Comparison of ENCODE assay signal across 16 cellular contexts in genomic region chr3:142047021-142047369, GRCh38.
DNase-seq lines count a peak whose midpoint lies in the region; ATAC-seq, FAIRE-seq and TF ChIP-seq lines count a peak whose summit lies in the region.
"Had no signal": no experiment of that assay in that cellular context is flagged by ENCODE, and none has a peak within 500 bp of the region (broad histone marks: within the 10 kb centered on the region; RNA-seq: fewer than 3 reads in every experiment).

No MANE protein-coding gene starts in this region.

- H3K27me3 ChIP-seq in HL-60 (ENCODE audit: insufficient read depth, poor library complexity, severe bottlenecking): no peaks in the 10 kb centered on the region
- H3K27me3 ChIP-seq in Loucy (ENCODE audit: insufficient read depth, low read length, poor library complexity, severe bottlenecking): no peaks in the 10 kb centered on the region
- no peaks in the 10 kb centered on the region for H3K27me3 ChIP-seq in K562 (ENCODE audit: control insufficient read depth in 2 of 2, insufficient read depth in 2 of 2, low read length in 2 of 2)
- no peaks in the 10 kb centered on the region for H3K27me3 ChIP-seq in smooth muscle cell (ENCODE audit: low read depth)

- H3K9me3 Mint-ChIP-seq in activated T-helper 2 cell treated with anti-CD3 and anti-CD28 coated beads, Interferon-gamma antibody, Interleukin-2, Interleukin-4, amounts not matched to agents 10 μg/mL and 5 μg/mL and 100 μg/mL, durations not matched to agents 14 hours and 24 hours and 36 hours: no peaks in the 10 kb centered on the region
- H3K9me3 Mint-ChIP-seq: CD4-positive, alpha-beta memory T cell had no signal

- H3K4me1 ChIP-seq in Loucy (ENCODE audit: insufficient read depth, low read length, poor library complexity, severe bottlenecking) (peaks cover 23% of the 10 kb centered on the region), K562 (replicated peaks in 1 of 2; ENCODE audit: control insufficient read depth in 2 of 2, insufficient read depth in 2 of 2, low read length in 2 of 2) (peaks cover 20 to 23% of the 10 kb centered on the region in 2 experiments), smooth muscle cell (ENCODE audit: low read depth) (no peaks in the 10 kb centered on the region)
- H3K4me1 ChIP-seq: Caco-2 had no signal

- H3K4me3 ChIP-seq in HL-60 (replicated peaks; ENCODE audit: insufficient read depth, low read length) (no peak overlapping the region), Loucy (ENCODE audit: low read length, poor library complexity, severe bottlenecking) (peak overlapping the region; percentile 62), K562 (peak overlapping the region; percentile 24), smooth muscle cell (no peak overlapping the region)
- H3K4me3 ChIP-seq: GM23248 had no signal

- no peaks in the 10 kb centered on the region for H3K9me2 ChIP-seq in Loucy (replicated peaks; ENCODE audit: low read depth, low read length)

- H3K9me1 ChIP-seq in K562 (ENCODE audit: control insufficient read depth, insufficient read depth, low read length): no peaks in the 10 kb centered on the region

- H3K4me1 Mint-ChIP-seq in activated T-helper 2 cell treated with anti-CD3 and anti-CD28 coated beads, Interferon-gamma antibody, Interleukin-2, Interleukin-4, amounts not matched to agents 10 μg/mL and 5 μg/mL and 100 μg/mL, durations not matched to agents 14 hours and 24 hours and 36 hours (ENCODE audit: low read depth): no peaks in the 10 kb centered on the region
- H3K4me1 Mint-ChIP-seq: CD4-positive, alpha-beta memory T cell had no signal

- POLR2A ChIA-PET in K562 (lab: Yijun Ruan, JAX): interaction anchor here (0.7 to 1.9 kb wide), 7 partner anchors 10 to 74 kb away, joined by 3 to 12 read pairs (median 4); no protein-coding TSS in a partner anchor

- no peaks in the 10 kb centered on the region for H3K27me3 Mint-ChIP-seq in activated T-helper 2 cell treated with anti-CD3 and anti-CD28 coated beads, Interferon-gamma antibody, Interleukin-2, Interleukin-4, amounts not matched to agents 10 μg/mL and 5 μg/mL and 100 μg/mL, durations not matched to agents 14 hours and 24 hours and 36 hours (ENCODE audit: low read depth)
- H3K27me3 Mint-ChIP-seq: CD4-positive, alpha-beta memory T cell had no signal

- H3K9ac ChIP-seq in Loucy (ENCODE audit: low read depth, low read length, poor library complexity, severe bottlenecking) (peak overlapping the region; percentile 49), K562 (ENCODE audit: insufficient read depth in 1 of 2, low read depth in 2 of 2, low read length in 2 of 2) (peak overlapping the region in 1 of 2 experiments; percentile 66; a peak in 2 of 4 replicates), smooth muscle cell (ENCODE audit: low read depth) (no peak overlapping the region)
- H3K9ac ChIP-seq: GM23248 had no signal

- intact Hi-C loops in K562 (cut with micrococcal nuclease): no loop called here
- intact Hi-C loops in activated T-helper 2 cell treated with anti-CD3 and anti-CD28 coated beads, Interferon-gamma antibody, Interleukin-2, Interleukin-4, amounts not matched to agents 10 μg/mL and 5 μg/mL and 100 μg/mL, durations not matched to agents 14 hours and 24 hours and 36 hours (cut with micrococcal nuclease): no loop called here

- BruUV-seq in K562 (replicated peaks; lab: Mats Ljungman, UMichigan): no TSS peak

- H3F3A ChIP-seq in Loucy (ENCODE audit: low read depth) (no peaks in the 10 kb centered on the region; the same call in 1 of the 2 replicates), smooth muscle cell (ENCODE audit: low read depth) (no peaks in the 10 kb centered on the region)

- CTCF ChIA-PET in K562 (lab: Yijun Ruan, JAX; ENCODE audit: low intra/inter-chr PET ratio): no interaction called here

- no peak for TF ChIP-seq CTCF in HL-60 (IDR thresholded peaks at IDR 0.05; ENCODE audit: insufficient read depth, low read length)
- TF ChIP-seq CTCF in Loucy (conservative IDR thresholded peaks at IDR 0.05; ENCODE audit: low read length): no peak
- no peak for TF ChIP-seq CTCF in K562 (IDR thresholded peaks at IDR 0.05 in 2 of 3, conservative IDR thresholded peaks at IDR 0.05 in 1 of 3; ENCODE audit: insufficient read depth in 2 of 3, low read depth in 1 of 3, low read length in 3 of 3)
- TF ChIP-seq CTCF in smooth muscle cell (IDR thresholded peaks at IDR 0.05; ENCODE audit: borderline replicate concordance, insufficient read depth, poor library complexity, severe bottlenecking): no peak

- TF ChIP-seq EP300 in K562 (IDR thresholded peaks at IDR 0.05; ENCODE audit: low read length): no peak

- DNase-seq in HL-60 (ENCODE audit: low read depth in 1 of 2, low spot score in 1 of 2): no peak
- DNase-seq in K562 (ENCODE audit: extremely low read depth in 1 of 4, low spot score in 3 of 4): no peak
- no peak for DNase-seq in activated T-helper 2 cell treated with anti-CD3 and anti-CD28 coated beads, Interferon-gamma antibody, Interleukin-2, Interleukin-4, amounts not matched to agents 10 μg/mL and 5 μg/mL and 100 μg/mL, durations not matched to agents 14 hours and 24 hours and 36 hours (ENCODE audit: low spot score)
- DNase-seq in smooth muscle cell (lab: John Stamatoyannopoulos, UW; ENCODE audit: unreplicated experiment): no peak
- DNase-seq: C1 segment of cervical spinal cord; Caco-2; CD4-positive, alpha-beta memory T cell; DMS153; DND-41; GM23248; HCEC 1CT had no signal

- no peaks in the 10 kb centered on the region for H4K20me1 ChIP-seq in Loucy (ENCODE audit: insufficient read depth, low read length, poor library complexity, severe bottlenecking)
- H4K20me1 ChIP-seq in K562 (replicated peaks; ENCODE audit: control insufficient read depth, insufficient read depth, low read length): no peaks in the 10 kb centered on the region
- H4K20me1 ChIP-seq in smooth muscle cell (ENCODE audit: low read depth): no peaks in the 10 kb centered on the region

- no peak overlapping the region for H3K27ac Mint-ChIP-seq in activated T-helper 2 cell treated with anti-CD3 and anti-CD28 coated beads, Interferon-gamma antibody, Interleukin-2, Interleukin-4, amounts not matched to agents 10 μg/mL and 5 μg/mL and 100 μg/mL, durations not matched to agents 14 hours and 24 hours and 36 hours

- H3K27ac ChIP-seq in HL-60 (replicated peaks) (peak overlapping the region; percentile 63), K562 (ENCODE audit: extremely low read depth, low read depth, low read length) (peak overlapping the region; percentile 92), smooth muscle cell (ENCODE audit: low read depth) (no peak overlapping the region)
- H3K27ac ChIP-seq: GM23248 had no signal

- ATAC-seq in K562 (no peak; the same call in 2 of the 3 replicates), GM18520 (IDR thresholded peaks at IDR 0.05; ENCODE audit: unreplicated experiment) (no peak)

- H3K36me3 Mint-ChIP-seq in activated T-helper 2 cell treated with anti-CD3 and anti-CD28 coated beads, Interferon-gamma antibody, Interleukin-2, Interleukin-4, amounts not matched to agents 10 μg/mL and 5 μg/mL and 100 μg/mL, durations not matched to agents 14 hours and 24 hours and 36 hours (ENCODE audit: low read depth): no peaks in the 10 kb centered on the region

- in situ Hi-C loops in K562 (cut with MboI): no loop called here

- H3K36me3 ChIP-seq in Loucy (ENCODE audit: insufficient read depth, low read length) (no peaks in the 10 kb centered on the region), K562 (ENCODE audit: control insufficient read depth, insufficient read depth, low read length) (no peaks in the 10 kb centered on the region), smooth muscle cell (ENCODE audit: low read depth) (no peaks in the 10 kb centered on the region)

- H3K4me2 ChIP-seq in Loucy (ENCODE audit: low read depth, low read length, poor library complexity, severe bottlenecking) (peak overlapping the region; percentile 77), K562 (ENCODE audit: insufficient read depth, low read length) (peak overlapping the region; percentile 59; the same call in 1 of the 2 replicates), smooth muscle cell (no peak overlapping the region)

- no peak overlapping the region for H2AFZ ChIP-seq in Loucy (ENCODE audit: low read length)
- H2AFZ ChIP-seq in K562 (ENCODE audit: low read depth, low read length): peak overlapping the region; percentile 48
- no peak overlapping the region for H2AFZ ChIP-seq in smooth muscle cell (ENCODE audit: low read depth)
- H2AFZ ChIP-seq: GM23248 had no signal

- 0% methylated on average over 1 of the region's 1 CpG for WGBS in K562 (ENCODE audit: insufficient coverage, low coverage, missing lambda C conversion rate)
- 89% methylated on average over 1 of the region's 1 CpG for WGBS in smooth muscle cell (ENCODE audit: low lambda C conversion rate)

- no peak overlapping the region for H3K4me3 Mint-ChIP-seq in activated T-helper 2 cell treated with anti-CD3 and anti-CD28 coated beads, Interferon-gamma antibody, Interleukin-2, Interleukin-4, amounts not matched to agents 10 μg/mL and 5 μg/mL and 100 μg/mL, durations not matched to agents 14 hours and 24 hours and 36 hours (ENCODE audit: low read depth)
- H3K4me3 Mint-ChIP-seq: CD4-positive, alpha-beta memory T cell had no signal

- no peaks in the 10 kb centered on the region for H3K9me3 ChIP-seq in Loucy (ENCODE audit: insufficient read depth, low read depth, low read length)
- peaks cover 4% of the 10 kb centered on the region for H3K9me3 ChIP-seq in K562 (replicated peaks; ENCODE audit: control insufficient read depth, insufficient read depth, low read depth, low read length)
- no peaks in the 10 kb centered on the region for H3K9me3 ChIP-seq in smooth muscle cell (replicated peaks; ENCODE audit: low read depth)
- H3K9me3 ChIP-seq: Caco-2 had no signal

- H3K79me2 ChIP-seq in Loucy (ENCODE audit: insufficient read depth, low read length) (no peaks in the 10 kb centered on the region), K562 (ENCODE audit: control insufficient read depth, insufficient read depth, low read length) (no peaks in the 10 kb centered on the region), smooth muscle cell (ENCODE audit: low read depth) (no peaks in the 10 kb centered on the region)

- FAIRE-seq in K562 (lab: Jason Lieb, UNC): no peak
- FAIRE-seq: G401.6, GM12892, H1 had no signal

- no peak for TF ChIP-seq POLR2A in K562 (conservative IDR thresholded peaks at IDR 0.05)

- no peak for TF ChIP-seq RAD21 in K562 (CRISPR knock-in tag; conservative IDR thresholded peaks at IDR 0.05 in 1 of 2, IDR thresholded peaks at IDR 0.05 in 1 of 2)

TF ChIP-seq in K562, 482 proteins besides CTCF, POLR2A, EP300 and RAD21 (continues in another document):
- TF ChIP-seq POLR2H (tag; IDR thresholded peaks at IDR 0.05; ENCODE audit: low read depth): 0 out of 2 replicates have a peak, but pooled peaks have one; percentile 9
- no peak for TF ChIP-seq SREBF1 (IDR thresholded peaks at IDR 0.05; ENCODE audit: borderline replicate concordance, low read depth, low read length)
- no peak for TF ChIP-seq TCF3 (CRISPR knock-in tag; IDR thresholded peaks at IDR 0.05)
- 0 out of 4 replicates have a peak, but pooled peaks of 1 of the 2 experiments have one; percentile 23 for TF ChIP-seq FOXK2 (conservative IDR thresholded peaks at IDR 0.05 in 1 of 2, IDR thresholded peaks at IDR 0.05 in 1 of 2; ENCODE audit: low read depth in 2 of 2)
- TF ChIP-seq MTA2 (IDR thresholded peaks at IDR 0.05; ENCODE audit: low read depth): 0 out of 2 replicates have a peak, but pooled peaks have one; percentile 76
- TF ChIP-seq PHF21A (IDR thresholded peaks at IDR 0.05; ENCODE audit: borderline replicate concordance, low read depth): no peak
- TF ChIP-seq MCM7 (IDR thresholded peaks at IDR 0.05): no peak

Comparison
In these comparisons a context has a peak if more than half of its experiments do, and no peak if none do; other contexts are left out.
1. H3K4me3 ChIP-seq: peak in Loucy (single experiment) and K562 (single experiment); none in HL-60 (single experiment) and smooth muscle cell (single experiment).